8 cellular contexts compared by ENCODE assay signal in genomic region chr19:1847348-1847683, GRCh38. TPM values are rescaled to one million over a fixed set of nuclear protein-coding genes. Genes with fewer than 3 reads are reported as not detected.
DNase-seq lines count a peak whose midpoint lies in the region; ATAC-seq, FAIRE-seq and TF ChIP-seq lines count a peak whose summit lies in the region.

No MANE protein-coding gene starts in this region.

- peak overlapping the region; percentile 99 for H3K4me3 ChIP-seq in BLaER1
- peak overlapping the region; percentile 90 for H3K4me3 ChIP-seq in MM.1S (ENCODE audit: low read length)

- TF ChIP-seq CTCF in MM.1S (IDR thresholded peaks at IDR 0.05; ENCODE audit: low read length) (no peak), neural crest cell (conservative IDR thresholded peaks at IDR 0.05) (no peak)

- peaks cover 67% of the 10 kb centered on the region for H3K79me2 ChIP-seq in MM.1S (ENCODE audit: low read length)

- H4K20me1 ChIP-seq in BLaER1 (peaks cover 79% of the 10 kb centered on the region), MM.1S (ENCODE audit: insufficient read depth, low read length) (peaks cover 34% of the 10 kb centered on the region)

- H3K9me3 ChIP-seq in BLaER1 (no peaks in the 10 kb centered on the region), MM.1S (replicated peaks; ENCODE audit: insufficient read depth, low read length) (no peaks in the 10 kb centered on the region)

- H3K4me1 ChIP-seq in BLaER1 (peaks cover 87% of the 10 kb centered on the region), MM.1S (ENCODE audit: low read length) (peaks cover 18% of the 10 kb centered on the region)

- peak overlapping the region; percentile 89 to 92 for H3K27ac Mint-ChIP-seq in effector memory CD8-positive, alpha-beta T cell
- peak overlapping the region; percentile 97 for H3K27ac Mint-ChIP-seq in neural crest cell (ENCODE audit: unreplicated experiment)

- H3K4me3 Mint-ChIP-seq in effector memory CD8-positive, alpha-beta T cell = peak overlapping the region; percentile 84 to 85
- peak overlapping the region; percentile 94 for H3K4me3 Mint-ChIP-seq in neural crest cell

- H3K27me3 ChIP-seq in BLaER1 = no peaks in the 10 kb centered on the region
- no peaks in the 10 kb centered on the region for H3K27me3 ChIP-seq in MM.1S (replicated peaks; ENCODE audit: insufficient read depth, low read length)

- H3K9ac ChIP-seq in BLaER1 = peak overlapping the region; percentile 99
- H3K9ac ChIP-seq in MM.1S (ENCODE audit: low read length) = peak overlapping the region; percentile 99

- peaks cover 10% of the 10 kb centered on the region for H3F3A ChIP-seq in MM.1S (ENCODE audit: insufficient read depth, low read length)

- peaks cover 31% of the 10 kb centered on the region for H3K36me3 ChIP-seq in BLaER1
- H3K36me3 ChIP-seq in MM.1S (replicated peaks; ENCODE audit: insufficient read depth, low read length) = no peaks in the 10 kb centered on the region

- H3K4me1 Mint-ChIP-seq in effector memory CD8-positive, alpha-beta T cell (ENCODE audit: low read depth in 2 of 2) = peaks cover 28 to 43% of the 10 kb centered on the region in 2 donors
- H3K4me1 Mint-ChIP-seq in neural crest cell = peaks cover 16% of the 10 kb centered on the region

- no peak for FAIRE-seq in frontal cortex (lab: Jason Lieb, UNC)

- H2AFZ ChIP-seq in MM.1S (ENCODE audit: low read length) = no peak overlapping the region

- no peaks in the 10 kb centered on the region for H3K27me3 Mint-ChIP-seq in effector memory CD8-positive, alpha-beta T cell
- no peaks in the 10 kb centered on the region for H3K27me3 Mint-ChIP-seq in neural crest cell (ENCODE audit: low read depth)

- H3K4me2 ChIP-seq in BLaER1 (peak overlapping the region; percentile 100), MM.1S (ENCODE audit: low read depth, low read length) (peak overlapping the region; percentile 99)

- no peak for DNase-seq in MM.1S
- no peak for DNase-seq in effector memory CD8-positive, alpha-beta T cell
- DNase-seq in neural crest cell (ENCODE audit: low read depth, low spot score) = no peak
- no peak for DNase-seq in frontal cortex (ENCODE audit: low spot score in 2 of 2)
- DNase-seq in medulla oblongata (ENCODE audit: extremely low spot score) = no peak
- DNase-seq in COR-L47 (lab: John Stamatoyannopoulos, UW) = no peak

- no peaks in the 10 kb centered on the region for H3K9me3 Mint-ChIP-seq in effector memory CD8-positive, alpha-beta T cell
- no peaks in the 10 kb centered on the region for H3K9me3 Mint-ChIP-seq in neural crest cell

- H3K27ac ChIP-seq in BLaER1 (peak overlapping the region; percentile 100), MM.1S (ENCODE audit: low read length) (peak overlapping the region; percentile 33; the same call in 1 of the 2 replicates)

- no peaks in the 10 kb centered on the region for H3K9me2 ChIP-seq in MM.1S (replicated peaks; ENCODE audit: insufficient read depth, low read length)

- ATAC-seq in effector memory CD8-positive, alpha-beta T cell (replicated peaks) = no peak
- ATAC-seq in GM21390 (IDR thresholded peaks at IDR 0.05; ENCODE audit: unreplicated experiment) = no peak

- H3K36me3 Mint-ChIP-seq in effector memory CD8-positive, alpha-beta T cell (ENCODE audit: insufficient read depth) = peaks cover 68% of the 10 kb centered on the region
- no peaks in the 10 kb centered on the region for H3K36me3 Mint-ChIP-seq in neural crest cell (ENCODE audit: low read depth)

RNA-seq across cellular contexts. Expression of gene REXO1, which starts 1.0 kb away (rescaled TPM):
- total RNA-seq in neural crest cell (40.8 and 45.3 TPM in 2 replicates), frontal cortex (5.3 TPM)

RNA-seq across cellular contexts. Expression of gene KLF16, which starts 16.1 kb away (rescaled TPM):
- 18.9 and 20.7 TPM in 2 replicates for total RNA-seq in neural crest cell
- total RNA-seq in frontal cortex = 2.9 TPM

RNA-seq across cellular contexts. Expression of gene ATP8B3, which starts 35.2 kb away (rescaled TPM):
- total RNA-seq in neural crest cell (1.1 and 1.5 TPM in 2 replicates), frontal cortex (not detected)

RNA-seq across cellular contexts. Expression of gene ABHD17A, which starts 38.0 kb away (rescaled TPM):
- total RNA-seq in neural crest cell (73.9 and 74.1 TPM in 2 replicates), frontal cortex (42.0 TPM)

RNA-seq across cellular contexts. Expression of gene ADAT3, which starts 57.9 kb away (rescaled TPM):
- total RNA-seq in neural crest cell (13.7 and 14.1 TPM in 2 replicates), frontal cortex (1.2 TPM)
